Comparison of ENCODE assay signal across 1 cellular context in genomic region chr11:31802609-31802989, GRCh38.
TF ChIP-seq lines count a peak whose summit lies in the region.

No MANE protein-coding gene starts in this region.

TF ChIP-seq in GM23338, 12 proteins besides CTCF, POLR2A, EP300 and RAD21 (continued from another document):
- TF ChIP-seq REST (IDR thresholded peaks at IDR 0.05; ENCODE audit: unreplicated experiment), result no peak
TF ChIP-seq in GM23338: peak in this region for 2.
